31 cellular contexts compared by ENCODE assay signal in the genomic region with DNA sequence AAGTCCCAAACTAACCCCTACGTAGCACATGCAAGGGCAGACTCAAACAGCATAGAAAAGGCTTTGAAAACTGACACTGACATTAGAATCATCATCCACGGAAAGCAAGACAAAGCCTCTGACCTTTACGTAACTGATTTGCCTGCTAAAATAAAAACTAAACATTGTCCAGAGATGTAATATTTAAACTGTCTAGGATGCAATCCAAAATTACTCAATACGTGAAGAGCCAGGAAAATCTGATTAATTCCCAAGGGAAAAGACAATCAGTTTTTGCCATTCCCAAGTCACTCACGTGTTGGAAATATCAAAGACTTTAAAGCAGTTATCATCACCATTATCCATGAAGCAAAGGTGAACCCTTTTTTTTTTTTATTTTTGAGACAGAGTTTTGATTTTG. TPM values are rescaled to one million over a fixed set of nuclear protein-coding genes. Genes with fewer than 3 reads are reported as not detected.
"Had no signal": no experiment of that assay in that cellular context is flagged by ENCODE, and none has a peak within 500 bp of the region (broad histone marks: within the 10 kb centered on the region; RNA-seq: fewer than 3 reads in every experiment).

No MANE protein-coding gene starts in this region.

- H3K4me2 ChIP-seq: SK-N-SH had no signal

- H3K4me3 ChIP-seq: ascending aorta, cardiac muscle cell, Peyer's patch, SJSA1 had no signal

- H3K27me3 ChIP-seq: ascending aorta, cardiac muscle cell, Peyer's patch, SJSA1 had no signal

- H3K27ac ChIP-seq: ascending aorta, cardiac muscle cell, Peyer's patch, SJSA1 had no signal

- H3K4me1 ChIP-seq: ascending aorta, Peyer's patch, SJSA1 had no signal

- ATAC-seq: activated CD4-positive, alpha-beta T cell treated with anti-CD3 and anti-CD28 coated beads for 36 hours; activated CD8-positive, alpha-beta T cell treated with anti-CD3 and anti-CD28 coated beads, Interleukin-2, amount 10 ng/mL, durations not matched to agents 7 days and 5 days; PC-3 had no signal

- DNase-seq: activated CD4-positive, alpha-beta T cell treated with anti-CD3 and anti-CD28 coated beads for 36 hours; activated CD4-positive, alpha-beta T cell treated with anti-CD3 and anti-CD28 coated beads, Interleukin-2, amount 10 ng/mL, durations not matched to agents 7 days and 5 days; activated CD4-positive, alpha-beta T cell treated with anti-CD3 and anti-CD28 coated beads, Interleukin-2, amount 50 U/mL, for 48 hours; activated CD8-positive, alpha-beta T cell treated with anti-CD3 and anti-CD28 coated beads, Interleukin-2, amount 10 ng/mL, durations not matched to agents 7 days and 5 days; activated gamma-delta T cell; activated naive CD4-positive, alpha-beta T cell treated with Interleukin-2 at 50 U/mL for 16 hours; activated naive CD8-positive, alpha-beta T cell treated with anti-CD3 and anti-CD28 coated beads, Interleukin-2, amount 10 ng/mL, durations not matched to agents 7 days and 5 days; activated T-cell treated with anti-CD3 and anti-CD28 coated beads, Interleukin-2, amount 50 U/mL, for 24 hours; amygdala; Karpas-422; KBM-7; NCI-H1048; NCI-H1105 treated with DMSO at 0.1 percent for 48 hours; NCI-H1436; NCI-H1694; NCI-H1930; NCI-H2081 treated with DMSO at 0.1 percent for 48 hours; NCI-H226; NCI-H524 treated with DMSO at 0.1 percent for 48 hours; NK-92 treated with Interleukin-12 subunit alpha and Interleukin-12 subunit beta, amount 100 ng/mL, for 24 hours; PC-3; Peyer's patch; RPMI8226; SHP77 treated with DMSO at 0.1 percent for 48 hours; SK-N-SH had no signal

- H3K36me3 ChIP-seq: ascending aorta, cardiac muscle cell, Peyer's patch, SJSA1 had no signal

- H3K9ac ChIP-seq: SK-N-SH had no signal

- H3K9me3 ChIP-seq: ascending aorta, Peyer's patch, SJSA1, SK-N-SH had no signal

RNA-seq across cellular contexts. Expression of a gene that starts 13.3 kb away (rescaled TPM):
- total RNA-seq: activated CD4-positive, alpha-beta T cell treated with anti-CD3 and anti-CD28 coated beads for 36 hours; activated CD4-positive, alpha-beta T cell treated with anti-CD3 and anti-CD28 coated beads, Interleukin-2, amount 10 ng/mL, durations not matched to agents 7 days and 5 days; activated CD8-positive, alpha-beta T cell treated with anti-CD3 and anti-CD28 coated beads, Interleukin-2, amount 10 ng/mL, durations not matched to agents 7 days and 5 days; activated naive CD8-positive, alpha-beta T cell treated with anti-CD3 and anti-CD28 coated beads, Interleukin-2, amount 10 ng/mL, durations not matched to agents 7 days and 5 days; activated T-helper 2 cell treated with anti-CD3 and anti-CD28 coated beads, Interferon-gamma antibody, Interleukin-2, Interleukin-4, amounts not matched to agents 10 μg/mL and 5 μg/mL and 100 μg/mL, durations not matched to agents 14 hours and 24 hours and 36 hours; ascending aorta; cardiac muscle cell; MCF 10A; NCI-H460; Peyer's patch; SJSA1 had no signal

RNA-seq across cellular contexts. Expression of a gene that starts 38.8 kb away (rescaled TPM):
- total RNA-seq: activated CD4-positive, alpha-beta T cell treated with anti-CD3 and anti-CD28 coated beads for 36 hours; activated CD4-positive, alpha-beta T cell treated with anti-CD3 and anti-CD28 coated beads, Interleukin-2, amount 10 ng/mL, durations not matched to agents 7 days and 5 days; activated CD8-positive, alpha-beta T cell treated with anti-CD3 and anti-CD28 coated beads, Interleukin-2, amount 10 ng/mL, durations not matched to agents 7 days and 5 days; activated naive CD8-positive, alpha-beta T cell treated with anti-CD3 and anti-CD28 coated beads, Interleukin-2, amount 10 ng/mL, durations not matched to agents 7 days and 5 days; activated T-helper 2 cell treated with anti-CD3 and anti-CD28 coated beads, Interferon-gamma antibody, Interleukin-2, Interleukin-4, amounts not matched to agents 10 μg/mL and 5 μg/mL and 100 μg/mL, durations not matched to agents 14 hours and 24 hours and 36 hours; ascending aorta; MCF 10A; NCI-H460; PC-3; Peyer's patch; SJSA1 had no signal

RNA-seq across cellular contexts. Expression of a gene that starts 41.0 kb away (rescaled TPM):
- total RNA-seq: activated CD4-positive, alpha-beta T cell treated with anti-CD3 and anti-CD28 coated beads for 36 hours; activated CD4-positive, alpha-beta T cell treated with anti-CD3 and anti-CD28 coated beads, Interleukin-2, amount 10 ng/mL, durations not matched to agents 7 days and 5 days; activated CD8-positive, alpha-beta T cell treated with anti-CD3 and anti-CD28 coated beads, Interleukin-2, amount 10 ng/mL, durations not matched to agents 7 days and 5 days; activated naive CD8-positive, alpha-beta T cell treated with anti-CD3 and anti-CD28 coated beads, Interleukin-2, amount 10 ng/mL, durations not matched to agents 7 days and 5 days; activated T-helper 2 cell treated with anti-CD3 and anti-CD28 coated beads, Interferon-gamma antibody, Interleukin-2, Interleukin-4, amounts not matched to agents 10 μg/mL and 5 μg/mL and 100 μg/mL, durations not matched to agents 14 hours and 24 hours and 36 hours; ascending aorta; cardiac muscle cell; MCF 10A; NCI-H460; PC-3; Peyer's patch; SJSA1 had no signal
